In genomic region chr12:89160716-89161123, GRCh38 we compare ENCODE assay signal across 1 cellular context.
A peak's percentile ranks its signal among the peaks of the same experiment; 100 is the strongest.
TF ChIP-seq lines count a peak whose summit lies in the region.

No MANE protein-coding gene starts in this region.

TF ChIP-seq in GM12878, 131 proteins besides CTCF, POLR2A, EP300 and RAD21 (continued from another document):
- TF ChIP-seq RB1 (IDR thresholded peaks at IDR 0.05; ENCODE audit: borderline replicate concordance) (no peak), TARDBP (IDR thresholded peaks at IDR 0.05; ENCODE audit: borderline replicate concordance) (no peak), CEBPZ (IDR thresholded peaks at IDR 0.05; ENCODE audit: low read depth, low read length) (no peak), ETV6 (conservative IDR thresholded peaks at IDR 0.05 in 1 of 2, IDR thresholded peaks at IDR 0.05 in 1 of 2; ENCODE audit: borderline replicate concordance in 1 of 2, low read depth in 1 of 2) (peak in 1 of 2 experiments; percentile 68; a peak in 1 of 4 replicates), HSF1 (IDR thresholded peaks at IDR 0.05; ENCODE audit: low read depth, low read length) (no peak), IRF3 (IDR thresholded peaks at IDR 0.05) (no peak), SPI1 (IDR thresholded peaks at IDR 0.05; ENCODE audit: borderline replicate concordance, insufficient read depth, low read depth, low read length) (peak; percentile 42; the same call in 1 of the 2 replicates), NR2C2 (IDR thresholded peaks at IDR 0.05; ENCODE audit: borderline replicate concordance, control insufficient read depth, insufficient read length, low read depth) (no peak), BCL3 (IDR thresholded peaks at IDR 0.05; ENCODE audit: borderline replicate concordance, insufficient read depth, low read depth, low read length, poor library complexity, severe bottlenecking) (no peak)
